1 cellular context compared by ENCODE assay signal in the genomic region with DNA sequence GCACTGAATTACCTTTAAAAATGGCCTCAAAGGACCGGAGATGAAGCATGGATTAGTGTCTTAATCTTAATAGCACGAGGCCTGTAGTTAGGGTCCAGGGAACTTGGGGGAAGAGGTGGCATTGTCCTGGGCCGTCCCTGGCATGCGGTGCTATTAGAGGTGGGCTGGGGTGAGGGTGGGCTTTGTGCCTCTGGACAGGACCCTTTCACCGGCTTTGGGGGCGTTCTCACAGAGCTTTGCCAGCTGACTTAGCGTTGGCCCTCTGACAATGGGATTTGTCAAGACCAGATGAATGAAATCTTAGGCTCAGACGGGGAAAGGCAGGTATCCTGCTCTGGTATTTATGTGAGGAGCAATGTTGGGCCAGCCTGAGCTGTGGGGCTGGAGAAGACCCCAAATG.
TF ChIP-seq lines count a peak whose summit lies in the region.

No MANE protein-coding gene starts in this region.

TF ChIP-seq in WTC11, 78 proteins besides CTCF, POLR2A, EP300 and RAD21 (continued from another document):
- TF ChIP-seq ZNF396 (CRISPR knock-in tag; IDR thresholded peaks at IDR 0.05; ENCODE audit: borderline replicate concordance) (no peak), USF2 (CRISPR knock-in tag; IDR thresholded peaks at IDR 0.05) (no peak), ZNF512 (CRISPR knock-in tag; IDR thresholded peaks at IDR 0.05; ENCODE audit: borderline replicate concordance) (no peak), NFATC4 (CRISPR knock-in tag; IDR thresholded peaks at IDR 0.05) (no peak), ARID4B (CRISPR knock-in tag; IDR thresholded peaks at IDR 0.05; ENCODE audit: borderline replicate concordance) (no peak), PRRX2 (CRISPR knock-in tag; IDR thresholded peaks at IDR 0.05) (no peak), ZNF263 (CRISPR knock-in tag; IDR thresholded peaks at IDR 0.05; ENCODE audit: low read depth) (no peak)
- TF ChIP-seq, protein P1, sequence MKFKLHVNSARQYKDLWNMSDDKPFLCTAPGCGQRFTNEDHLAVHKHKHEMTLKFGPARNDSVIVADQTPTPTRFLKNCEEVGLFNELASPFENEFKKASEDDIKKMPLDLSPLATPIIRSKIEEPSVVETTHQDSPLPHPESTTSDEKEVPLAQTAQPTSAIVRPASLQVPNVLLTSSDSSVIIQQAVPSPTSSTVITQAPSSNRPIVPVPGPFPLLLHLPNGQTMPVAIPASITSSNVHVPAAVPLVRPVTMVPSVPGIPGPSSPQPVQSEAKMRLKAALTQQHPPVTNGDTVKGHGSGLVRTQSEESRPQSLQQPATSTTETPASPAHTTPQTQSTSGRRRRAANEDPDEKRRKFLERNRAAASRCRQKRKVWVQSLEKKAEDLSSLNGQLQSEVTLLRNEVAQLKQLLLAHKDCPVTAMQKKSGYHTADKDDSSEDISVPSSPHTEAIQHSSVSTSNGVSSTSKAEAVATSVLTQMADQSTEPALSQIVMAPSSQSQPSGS (CRISPR knock-in tag; IDR thresholded peaks at IDR 0.05; ENCODE audit: borderline replicate concordance, low read depth): no peak
- TF ChIP-seq, protein P2, sequence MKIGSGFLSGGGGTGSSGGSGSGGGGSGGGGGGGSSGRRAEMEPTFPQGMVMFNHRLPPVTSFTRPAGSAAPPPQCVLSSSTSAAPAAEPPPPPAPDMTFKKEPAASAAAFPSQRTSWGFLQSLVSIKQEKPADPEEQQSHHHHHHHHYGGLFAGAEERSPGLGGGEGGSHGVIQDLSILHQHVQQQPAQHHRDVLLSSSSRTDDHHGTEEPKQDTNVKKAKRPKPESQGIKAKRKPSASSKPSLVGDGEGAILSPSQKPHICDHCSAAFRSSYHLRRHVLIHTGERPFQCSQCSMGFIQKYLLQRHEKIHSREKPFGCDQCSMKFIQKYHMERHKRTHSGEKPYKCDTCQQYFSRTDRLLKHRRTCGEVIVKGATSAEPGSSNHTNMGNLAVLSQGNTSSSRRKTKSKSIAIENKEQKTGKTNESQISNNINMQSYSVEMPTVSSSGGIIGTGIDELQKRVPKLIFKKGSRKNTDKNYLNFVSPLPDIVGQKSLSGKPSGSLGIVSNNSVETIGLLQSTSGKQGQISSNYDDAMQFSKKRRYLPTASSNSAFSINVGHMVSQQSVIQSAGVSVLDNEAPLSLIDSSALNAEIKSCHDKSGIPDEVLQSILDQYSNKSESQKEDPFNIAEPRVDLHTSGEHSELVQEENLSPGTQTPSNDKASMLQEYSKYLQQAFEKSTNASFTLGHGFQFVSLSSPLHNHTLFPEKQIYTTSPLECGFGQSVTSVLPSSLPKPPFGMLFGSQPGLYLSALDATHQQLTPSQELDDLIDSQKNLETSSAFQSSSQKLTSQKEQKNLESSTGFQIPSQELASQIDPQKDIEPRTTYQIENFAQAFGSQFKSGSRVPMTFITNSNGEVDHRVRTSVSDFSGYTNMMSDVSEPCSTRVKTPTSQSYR (CRISPR knock-in tag; IDR thresholded peaks at IDR 0.05): no peak
- TF ChIP-seq, protein P3, sequence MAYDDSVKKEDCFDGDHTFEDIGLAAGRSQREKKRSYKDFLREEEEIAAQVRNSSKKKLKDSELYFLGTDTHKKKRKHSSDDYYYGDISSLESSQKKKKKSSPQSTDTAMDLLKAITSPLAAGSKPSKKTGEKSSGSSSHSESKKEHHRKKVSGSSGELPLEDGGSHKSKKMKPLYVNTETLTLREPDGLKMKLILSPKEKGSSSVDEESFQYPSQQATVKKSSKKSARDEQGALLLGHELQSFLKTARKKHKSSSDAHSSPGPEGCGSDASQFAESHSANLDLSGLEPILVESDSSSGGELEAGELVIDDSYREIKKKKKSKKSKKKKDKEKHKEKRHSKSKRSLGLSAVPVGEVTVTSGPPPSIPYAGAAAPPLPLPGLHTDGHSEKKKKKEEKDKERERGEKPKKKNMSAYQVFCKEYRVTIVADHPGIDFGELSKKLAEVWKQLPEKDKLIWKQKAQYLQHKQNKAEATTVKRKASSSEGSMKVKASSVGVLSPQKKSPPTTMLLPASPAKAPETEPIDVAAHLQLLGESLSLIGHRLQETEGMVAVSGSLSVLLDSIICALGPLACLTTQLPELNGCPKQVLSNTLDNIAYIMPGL (CRISPR knock-in tag; IDR thresholded peaks at IDR 0.05): no peak
